14 cellular contexts compared by ENCODE assay signal in genomic region chr3:53675942-53676341, GRCh38.
DNase-seq lines count a peak whose midpoint lies in the region; ATAC-seq lines count a peak whose summit lies in the region.
"Had no signal": no experiment of that assay in that cellular context is flagged by ENCODE, and none has a peak within 500 bp of the region (broad histone marks: within the 10 kb centered on the region; RNA-seq: fewer than 3 reads in every experiment).

No MANE protein-coding gene starts in this region.

- H4K20me1 ChIP-seq in BLaER1 treated with 17β-estradiol and CSF1 and Interleukin-3, amounts not matched to agents 10 nM and 100 nM: no peaks in the 10 kb centered on the region; a peak in 1 of 22 replicates

- intact Hi-C loops in Right ventricle myocardium inferior (cut with DNase I) (no loop called here), cardiac septum (cut with DNase I) (no loop called here)

- no peak overlapping the region for H3K27ac ChIP-seq in BLaER1 treated with 17β-estradiol and CSF1 and Interleukin-3, amounts not matched to agents 10 nM and 100 nM

- H3K9ac ChIP-seq in BLaER1 treated with 17β-estradiol and CSF1 and Interleukin-3, amounts not matched to agents 10 nM and 100 nM: no peak overlapping the region

- DNase-seq in Right ventricle myocardium inferior (ENCODE audit: missing footprints) (no peak), cardiac septum (ENCODE audit: low spot score) (no peak), cerebellum (ENCODE audit: low spot score) (peak; percentile 20), medulla oblongata (ENCODE audit: extremely low spot score) (peak; percentile 11), hippocampal formation (lab: John Stamatoyannopoulos, UW) (no peak)
- DNase-seq: 8988T; AML-193; Calu3; CD4-positive, alpha-beta T cell; DMS 273 treated with DMSO at 0.1 percent for 48 hours had no signal

- peak; percentile 17 for ATAC-seq in Right ventricle myocardium inferior
- no peak for ATAC-seq in GM21717 (IDR thresholded peaks at IDR 0.05; ENCODE audit: unreplicated experiment)
- no peak for ATAC-seq in HG02938 (IDR thresholded peaks at IDR 0.05; ENCODE audit: unreplicated experiment)
- ATAC-seq: GM12878 had no signal

- H3K4me1 ChIP-seq in BLaER1 treated with 17β-estradiol and CSF1 and Interleukin-3, amounts not matched to agents 10 nM and 100 nM: peaks cover 0 to 45% (median 22%) of the 10 kb centered on the region in 10 experiments; a peak in 13 of 20 replicates

- no peaks in the 10 kb centered on the region for H3K9me3 ChIP-seq in BLaER1 treated with 17β-estradiol and CSF1 and Interleukin-3, amounts not matched to agents 10 nM and 100 nM (replicated peaks in 1 of 11)

- peak overlapping the region in 6 of 11 experiments; percentile 32 to 61 (median 35); a peak in 11 of 22 replicates for H3K4me2 ChIP-seq in BLaER1 treated with 17β-estradiol and CSF1 and Interleukin-3, amounts not matched to agents 10 nM and 100 nM

- H3K36me3 ChIP-seq in BLaER1 treated with 17β-estradiol and CSF1 and Interleukin-3, amounts not matched to agents 10 nM and 100 nM: no peaks in the 10 kb centered on the region

- no peak overlapping the region for H3K4me3 ChIP-seq in BLaER1 treated with 17β-estradiol and CSF1 and Interleukin-3, amounts not matched to agents 10 nM and 100 nM
- H3K4me3 ChIP-seq: GM12878 had no signal

- H3K27me3 ChIP-seq in BLaER1 treated with 17β-estradiol and CSF1 and Interleukin-3, amounts not matched to agents 10 nM and 100 nM: no peaks in the 10 kb centered on the region

Comparison
In these comparisons a context has a peak if more than half of its experiments do, and no peak if none do; other contexts are left out.
1. DNase-seq: peak in cerebellum (single experiment) and medulla oblongata (single experiment); none in Right ventricle myocardium inferior (single experiment), cardiac septum (single experiment) and hippocampal formation (0 of 2).